In the genomic region with DNA sequence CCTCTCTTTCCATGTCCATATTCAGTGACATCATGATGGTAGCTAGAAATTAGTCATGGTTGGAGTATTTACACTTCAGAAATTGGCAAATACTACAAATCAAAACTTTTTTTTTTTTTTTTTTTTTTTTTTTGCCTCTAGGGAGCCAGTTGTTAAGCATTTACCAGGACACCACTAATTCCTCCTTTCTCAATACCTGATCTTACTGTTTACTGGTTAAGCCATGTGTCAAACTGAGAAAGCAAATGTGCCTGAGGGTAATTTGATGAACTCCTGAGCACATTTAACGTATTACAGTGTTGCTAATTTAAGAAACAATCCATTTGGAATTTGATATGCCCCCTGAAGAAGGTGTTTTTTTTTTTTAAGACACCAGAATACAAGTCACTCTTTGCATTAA, we compare ENCODE assay signal across 24 cellular contexts.
"Had no signal": no experiment of that assay in that cellular context is flagged by ENCODE, and none has a peak within 500 bp of the region (broad histone marks: within the 10 kb centered on the region; RNA-seq: fewer than 3 reads in every experiment).

No MANE protein-coding gene starts in this region.

- ATAC-seq: activated naive CD8-positive, alpha-beta T cell treated with anti-CD3 and anti-CD28 coated beads, Interleukin-2, amount 50 U/mL, for 24 hours; left cardiac atrium; naive thymus-derived CD4-positive, alpha-beta T cell; pancreas; stimulated activated naive B cell treated with anti-CD40 and anti-IgM and Interleukin-4, amounts not matched to agents 10 μg/mL and 1 μg/mL and 100 μg/mL, for 72 hours; upper lobe of right lung had no signal

- DNase-seq: activated CD4-positive, alpha-beta memory T cell treated with anti-CD3 and anti-CD28 coated beads, Interleukin-2, amount 10 ng/mL, durations not matched to agents 7 days and 5 days; activated CD4-positive, alpha-beta T cell treated with anti-CD3 and anti-CD28 coated beads for 1 hour; activated CD4-positive, alpha-beta T cell treated with anti-CD3 and anti-CD28 coated beads, Interleukin-2, amount 10 ng/mL, durations not matched to agents 7 days and 5 days; activated CD8-positive, alpha-beta memory T cell treated with anti-CD3 and anti-CD28 coated beads, Interleukin-2, amount 50 U/mL, for 48 hours; activated naive CD8-positive, alpha-beta T cell treated with anti-CD3 and anti-CD28 coated beads, Interleukin-2, amount 50 U/mL, for 24 hours; activated T-cell treated with anti-CD3 and anti-CD28 coated beads, Interleukin-2, amount 50 U/mL, for 24 hours; amygdala; central memory CD4-positive, alpha-beta T cell; glutamatergic neuron; islet precursor cell; left cardiac atrium; mammary epithelial cell; naive thymus-derived CD4-positive, alpha-beta T cell; pancreas; sigmoid colon; small intestine; stimulated activated CD4-positive, alpha-beta T cell treated with anti-CD3 and anti-CD28 coated beads, Interleukin-15, amount 100 ng/mL, for 24 hours; stimulated activated CD4-positive, alpha-beta T cell treated with anti-CD3 and anti-CD28 coated beads, Interleukin-2, amount 100 ng/mL, for 24 hours; stimulated activated naive B cell treated with anti-CD40 and anti-IgM and Interleukin-4, amounts not matched to agents 10 μg/mL and 1 μg/mL and 100 μg/mL, for 72 hours; stomach; thyroid gland; upper lobe of right lung had no signal

- H3K4me3 ChIP-seq: esophagus muscularis mucosa, pancreas, prostate gland, sigmoid colon, stomach, thyroid gland, upper lobe of right lung had no signal
